11 cellular contexts compared by ENCODE assay signal in the genomic region with DNA sequence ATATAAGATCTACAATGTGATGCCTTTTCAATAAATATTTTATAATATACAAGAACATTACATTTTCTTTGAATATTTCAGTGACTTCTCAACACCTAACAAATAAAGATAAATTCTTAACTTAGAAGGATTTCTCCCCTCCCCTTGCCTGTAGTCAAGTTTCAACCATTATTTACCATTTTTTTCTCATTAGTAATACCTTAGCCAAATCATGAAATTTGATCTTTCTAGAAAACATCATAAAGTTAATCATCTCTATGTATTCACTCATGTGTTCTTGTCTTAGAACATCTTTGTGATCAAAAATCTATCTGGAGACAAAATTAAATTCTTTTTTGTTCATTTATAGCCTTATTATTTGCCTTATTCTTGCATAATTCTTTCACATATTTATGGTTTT.
"Had no signal": no experiment of that assay in that cellular context is flagged by ENCODE, and none has a peak within 500 bp of the region (broad histone marks: within the 10 kb centered on the region; RNA-seq: fewer than 3 reads in every experiment).

No MANE protein-coding gene starts in this region.

- H3K27ac Mint-ChIP-seq: GM23338, H9, HFFc6 had no signal

- H3K4me2 ChIP-seq: GM23338 had no signal

- H3K4me1 Mint-ChIP-seq: GM23338, H9 had no signal

- FAIRE-seq: H1, H54 had no signal

- H3K4me1 ChIP-seq: HAP-1 had no signal

- H3K4me3 ChIP-seq: GM23248, GM23338, HAP-1 had no signal

- H3K4me3 Mint-ChIP-seq: GM23338, H9, HFFc6 had no signal

- H3K9me3 ChIP-seq: HAP-1 had no signal

- H3K9ac ChIP-seq: GM23248 had no signal

- H3K27ac ChIP-seq: GM23248 had no signal

- ATAC-seq: GM23338, HCT116 had no signal

- H3K36me3 ChIP-seq: HAP-1 had no signal

- H2AFZ ChIP-seq: GM23248, GM23338 had no signal

- DNase-seq: GM23248, GOT3, H7, H9, HCEC 1CT, HFFc6 had no signal
